Comparison of ENCODE assay signal across 8 cellular contexts in the genomic region with DNA sequence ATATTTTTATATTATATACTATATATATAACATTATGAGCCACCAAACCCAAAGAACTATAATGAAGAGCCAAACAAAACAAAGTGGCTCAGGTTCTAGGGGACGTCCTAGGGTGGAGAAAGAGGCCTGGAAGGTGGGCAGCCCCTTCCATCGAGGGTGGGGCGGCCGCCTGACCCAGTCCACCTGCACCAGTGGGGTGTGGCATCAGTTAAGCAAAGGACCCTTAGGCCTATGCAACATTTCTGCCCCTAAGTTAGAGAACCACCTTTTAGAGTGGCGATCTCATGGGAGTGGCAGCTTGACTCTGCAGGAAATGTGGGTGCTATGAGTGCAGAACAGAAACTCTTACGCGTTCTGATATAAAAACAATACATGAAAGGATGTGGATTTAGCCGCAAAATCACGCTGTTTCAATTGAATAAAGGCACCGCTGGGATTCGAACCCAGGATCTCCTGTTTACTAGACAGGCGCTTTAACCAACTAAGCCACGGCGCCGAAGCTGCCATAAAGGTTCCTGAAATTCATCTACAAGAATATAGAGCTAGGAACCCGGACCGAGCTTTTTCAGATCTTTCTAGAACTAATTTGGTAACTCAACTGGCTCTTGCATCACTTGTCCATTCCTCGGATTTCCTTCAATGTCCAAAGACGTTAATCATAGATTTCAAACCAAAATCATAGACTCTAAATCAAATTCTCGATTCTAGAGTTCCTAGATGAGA. TPM values are rescaled to one million over a fixed set of nuclear protein-coding genes. Genes with fewer than 3 reads are reported as not detected.
A peak's percentile ranks its signal among the peaks of the same experiment; 100 is the strongest.
DNase-seq lines count a peak whose midpoint lies in the region; ATAC-seq and TF ChIP-seq lines count a peak whose summit lies in the region.

No MANE protein-coding gene starts in this region.

- H3K4me3 ChIP-seq in BLaER1 treated with 17β-estradiol and CSF1 and Interleukin-3, amounts not matched to agents 10 nM and 100 nM = peak overlapping the region; percentile 41 to 64 (median 48)

- peak overlapping the region; percentile 61 to 96 (median 74) for H3K27ac ChIP-seq in BLaER1 treated with 17β-estradiol and CSF1 and Interleukin-3, amounts not matched to agents 10 nM and 100 nM

- ATAC-seq in WTC11 (no peak), omental fat pad (ENCODE audit: low FRiP score) (no peak), GM21825 (IDR thresholded peaks at IDR 0.05; ENCODE audit: unreplicated experiment) (no peak)

- peak overlapping the region; percentile 79 for H3K4me3 Mint-ChIP-seq in WTC11

- peaks cover 7% of the 10 kb centered on the region for H3K27me3 Mint-ChIP-seq in WTC11 (ENCODE audit: low read depth)

- H3K27me3 ChIP-seq in BLaER1 treated with 17β-estradiol and CSF1 and Interleukin-3, amounts not matched to agents 10 nM and 100 nM = no peaks in the 10 kb centered on the region

- H3K27ac Mint-ChIP-seq in WTC11 = peak overlapping the region; percentile 98

- H3K9ac ChIP-seq in BLaER1 treated with 17β-estradiol and CSF1 and Interleukin-3, amounts not matched to agents 10 nM and 100 nM = peak overlapping the region; percentile 62 to 75 (median 71)

- peaks cover 37 to 40% (median 39%) of the 10 kb centered on the region in 11 experiments for H3K36me3 ChIP-seq in BLaER1 treated with 17β-estradiol and CSF1 and Interleukin-3, amounts not matched to agents 10 nM and 100 nM

- H3K4me2 ChIP-seq in BLaER1 treated with 17β-estradiol and CSF1 and Interleukin-3, amounts not matched to agents 10 nM and 100 nM = peak overlapping the region; percentile 26 to 99 (median 72)

- CTCF ChIA-PET in WTC11 (lab: Charles Lee) = interaction anchor here (1.0 to 1.1 kb wide), 2 partner anchors 63 to 100 kb away, joined by 3 read pairs; a partner anchor contains a TSS

- H3K9me3 ChIP-seq in BLaER1 treated with 17β-estradiol and CSF1 and Interleukin-3, amounts not matched to agents 10 nM and 100 nM (replicated peaks in 1 of 11) = no peaks in the 10 kb centered on the region

- H3K4me1 Mint-ChIP-seq in WTC11 = peaks cover 15% of the 10 kb centered on the region

- H3K9me3 Mint-ChIP-seq in WTC11 = no peaks in the 10 kb centered on the region

- peaks cover 0 to 8% (median 0%) of the 10 kb centered on the region in 11 experiments; a peak in 3 of 22 replicates for H4K20me1 ChIP-seq in BLaER1 treated with 17β-estradiol and CSF1 and Interleukin-3, amounts not matched to agents 10 nM and 100 nM

- TF ChIP-seq CTCF in WTC11 (IDR thresholded peaks at IDR 0.05) = no peak
- TF ChIP-seq CTCF in omental fat pad (IDR thresholded peaks at IDR 0.05) = no peak

- peaks cover 27% of the 10 kb centered on the region for H3K36me3 Mint-ChIP-seq in WTC11

- peaks cover 39 to 51% (median 49%) of the 10 kb centered on the region in 10 experiments for H3K4me1 ChIP-seq in BLaER1 treated with 17β-estradiol and CSF1 and Interleukin-3, amounts not matched to agents 10 nM and 100 nM

- DNase-seq in LoVo (ENCODE audit: low spot score) = peak; percentile 72
- peak; percentile 76 for DNase-seq in WTC11 (ENCODE audit: low spot score)
- peak; percentile 79 for DNase-seq in cerebellar cortex (ENCODE audit: low spot score)
- DNase-seq in medulla oblongata (ENCODE audit: extremely low spot score) = peak; percentile 67
- DNase-seq in stimulated activated CD8-positive, alpha-beta memory T cell treated with anti-CD3 and anti-CD28 coated beads, Interleukin-15, amount 100 ng/mL, for 48 hours (ENCODE audit: low read depth in 2 of 2) = peak; percentile 61 to 65
- no peak for DNase-seq in omental fat pad (ENCODE audit: low spot score)

- POLR2A ChIA-PET in WTC11 (lab: Charles Lee) = interaction anchor here (1.4 to 2.2 kb wide), 3 partner anchors 16 to 35 kb away, joined by 5 to 15 read pairs (median 6); a partner anchor contains a TSS

TF ChIP-seq in WTC11, 78 proteins besides CTCF, POLR2A, EP300 and RAD21:
- 0 out of 2 replicates have a peak, but pooled peaks have one; percentile 16 for TF ChIP-seq SP1 (CRISPR knock-in tag; conservative IDR thresholded peaks at IDR 0.05)
- TF ChIP-seq, protein P1, sequence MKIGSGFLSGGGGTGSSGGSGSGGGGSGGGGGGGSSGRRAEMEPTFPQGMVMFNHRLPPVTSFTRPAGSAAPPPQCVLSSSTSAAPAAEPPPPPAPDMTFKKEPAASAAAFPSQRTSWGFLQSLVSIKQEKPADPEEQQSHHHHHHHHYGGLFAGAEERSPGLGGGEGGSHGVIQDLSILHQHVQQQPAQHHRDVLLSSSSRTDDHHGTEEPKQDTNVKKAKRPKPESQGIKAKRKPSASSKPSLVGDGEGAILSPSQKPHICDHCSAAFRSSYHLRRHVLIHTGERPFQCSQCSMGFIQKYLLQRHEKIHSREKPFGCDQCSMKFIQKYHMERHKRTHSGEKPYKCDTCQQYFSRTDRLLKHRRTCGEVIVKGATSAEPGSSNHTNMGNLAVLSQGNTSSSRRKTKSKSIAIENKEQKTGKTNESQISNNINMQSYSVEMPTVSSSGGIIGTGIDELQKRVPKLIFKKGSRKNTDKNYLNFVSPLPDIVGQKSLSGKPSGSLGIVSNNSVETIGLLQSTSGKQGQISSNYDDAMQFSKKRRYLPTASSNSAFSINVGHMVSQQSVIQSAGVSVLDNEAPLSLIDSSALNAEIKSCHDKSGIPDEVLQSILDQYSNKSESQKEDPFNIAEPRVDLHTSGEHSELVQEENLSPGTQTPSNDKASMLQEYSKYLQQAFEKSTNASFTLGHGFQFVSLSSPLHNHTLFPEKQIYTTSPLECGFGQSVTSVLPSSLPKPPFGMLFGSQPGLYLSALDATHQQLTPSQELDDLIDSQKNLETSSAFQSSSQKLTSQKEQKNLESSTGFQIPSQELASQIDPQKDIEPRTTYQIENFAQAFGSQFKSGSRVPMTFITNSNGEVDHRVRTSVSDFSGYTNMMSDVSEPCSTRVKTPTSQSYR (CRISPR knock-in tag; IDR thresholded peaks at IDR 0.05) = no peak

RNA-seq across cellular contexts. Expression of a gene that starts 15.6 kb away (rescaled TPM):
- total RNA-seq in WTC11 (2021) = 180 to 215 TPM (median 183 TPM) in 3 replicates
- total RNA-seq in omental fat pad = 1 to 10 TPM in 2 of 4 donors, under 1 TPM in 1, not detected in 1; 0.79 to 3.0 (median 2.0) TPM

RNA-seq across cellular contexts. Expression of a gene that starts 21.9 kb away (rescaled TPM):
- total RNA-seq in WTC11 (2021) (36.1 to 42.5 TPM (median 40.4 TPM) in 3 replicates), omental fat pad (10 to 100 TPM; 13.0 to 31.7 (median 18.9) TPM)

RNA-seq across cellular contexts. Expression of a gene that starts 23.1 kb away (rescaled TPM):
- total RNA-seq in WTC11 (2021) (229 to 246 TPM (median 229 TPM) in 3 replicates), omental fat pad (10 to 100 TPM; 12.9 to 27.7 (median 19.8) TPM)

RNA-seq across cellular contexts. Expression of a gene that starts 36.0 kb away (rescaled TPM):
- total RNA-seq in WTC11 (2021) (5.0 to 5.6 TPM (median 5.1 TPM) in 3 replicates), omental fat pad (1 to 10 TPM; 4.7 to 9.9 (median 6.7) TPM)

RNA-seq across cellular contexts. Expression of a gene that starts 49.8 kb away (rescaled TPM):
- 11.3 to 17.2 TPM (median 11.9 TPM) in 3 replicates for total RNA-seq in WTC11 (2021)
- total RNA-seq in omental fat pad = 10 to 100 TPM; 10.9 to 78.4 (median 34.1) TPM

Comparison
In these comparisons a context has a peak if more than half of its experiments do, and no peak if none do; other contexts are left out.
1. RNA of a gene that starts 15.6 kb away (total RNA-seq): 180 to 215 TPM in WTC11; 0.79 to 3.0 TPM in omental fat pad; every median in the first group is over 10 times any median in the second.